ENCODE assay signal across 8 cellular contexts in genomic region chr11:124745835-124746620, GRCh38. TPM values are rescaled to one million over a fixed set of nuclear protein-coding genes. Genes with fewer than 3 reads are reported as not detected.
DNase-seq lines count a peak whose midpoint lies in the region; ATAC-seq and TF ChIP-seq lines count a peak whose summit lies in the region.

No MANE protein-coding gene starts in this region.

- H3K4me1 Mint-ChIP-seq in chondrocyte (ENCODE audit: low read depth), result peaks cover 14% of the 10 kb centered on the region

- H4K20me1 ChIP-seq in OCI-LY7 (ENCODE audit: insufficient read depth, low read length), result no peaks in the 10 kb centered on the region; the same call in 1 of the 2 replicates

- POLR2A ChIA-PET in OCI-LY7 (lab: Charles Lee), result interaction anchor here (0.6 to 2.7 kb wide), 9 partner anchors 18 to 822 kb away, joined by 3 to 9 read pairs (median 4); partner anchors contain the start of genes SIAE and SPA17

- intact Hi-C loops in OCI-LY7 (cut with micrococcal nuclease; ENCODE audit: unreplicated experiment) (loop anchor here (1.0 to 5.0 kb wide), 4 partner anchors 17 to 91 kb away; no protein-coding TSS in a partner anchor), mucosa of descending colon (cut with DNase I, micrococcal nuclease) (no loop called here)

- no peak overlapping the region for H3K27ac Mint-ChIP-seq in chondrocyte (ENCODE audit: unreplicated experiment)

- no peaks in the 10 kb centered on the region for H3K36me3 ChIP-seq in OCI-LY7 (ENCODE audit: insufficient read depth, low read length)
- no peaks in the 10 kb centered on the region for H3K36me3 ChIP-seq in mucosa of descending colon (ENCODE audit: low read depth)
- no peaks in the 10 kb centered on the region for H3K36me3 ChIP-seq in urinary bladder (ENCODE audit: insufficient read depth)

- peaks cover 42% of the 10 kb centered on the region for H3K27me3 Mint-ChIP-seq in chondrocyte (ENCODE audit: low read depth)

- peak overlapping the region; percentile 71 for H3K4me3 Mint-ChIP-seq in chondrocyte (ENCODE audit: unreplicated experiment)

- peaks cover 24% of the 10 kb centered on the region for H3K4me1 ChIP-seq in OCI-LY7 (ENCODE audit: insufficient read depth, low read length, poor library complexity, severe bottlenecking)
- H3K4me1 ChIP-seq in mucosa of descending colon (ENCODE audit: low read depth), result peaks cover 23% of the 10 kb centered on the region
- no peaks in the 10 kb centered on the region for H3K4me1 ChIP-seq in urinary bladder (ENCODE audit: insufficient read depth)

- no TSS peak for BruUV-seq in OCI-LY7 (replicated peaks; lab: Mats Ljungman, UMichigan)

- H3K79me2 ChIP-seq in OCI-LY7 (ENCODE audit: insufficient read depth, low read depth, low read length), result no peaks in the 10 kb centered on the region

- no peaks in the 10 kb centered on the region for H3K9me3 Mint-ChIP-seq in chondrocyte (ENCODE audit: low read depth)

- peak; percentile 64; the same call in 1 of the 2 replicates for TF ChIP-seq CTCF in OCI-LY7 (conservative IDR thresholded peaks at IDR 0.05; ENCODE audit: low read length)
- TF ChIP-seq CTCF in chondrocyte (IDR thresholded peaks at IDR 0.05), result peak; percentile 42
- TF ChIP-seq CTCF in mucosa of descending colon (IDR thresholded peaks at IDR 0.05), result peak; percentile 21

- WGBS in urinary bladder, result 10% methylated on average over 41 of the region's 41 CpGs

- DNase-seq in OCI-LY7 (ENCODE audit: low spot score) (peak; percentile 56), chondrocyte (ENCODE audit: low spot score) (no peak), mucosa of descending colon (peak; percentile 75 to 84 (median 81)), RKO (ENCODE audit: low spot score) (no peak), GOT3 (lab: John Stamatoyannopoulos, UW) (no peak)

- H3K9me3 ChIP-seq in OCI-LY7 (ENCODE audit: low read length), result no peaks in the 10 kb centered on the region
- no peaks in the 10 kb centered on the region for H3K9me3 ChIP-seq in mucosa of descending colon

- peak overlapping the region; percentile 74 for H3K4me2 ChIP-seq in OCI-LY7 (ENCODE audit: low read length)

- H3K4me3 ChIP-seq in OCI-LY7 (ENCODE audit: low read depth, low read length, poor library complexity, severe bottlenecking) (peak overlapping the region; percentile 70), mucosa of descending colon (peak overlapping the region; percentile 12), urinary bladder (ENCODE audit: low read depth, low read length) (peak overlapping the region; percentile 21)

- no peaks in the 10 kb centered on the region for H3K9me2 ChIP-seq in OCI-LY7 (ENCODE audit: insufficient read depth, low read length)

- peaks cover 1% of the 10 kb centered on the region for H3K36me3 Mint-ChIP-seq in chondrocyte (ENCODE audit: low read depth)

- H2AFZ ChIP-seq in OCI-LY7 (ENCODE audit: low read length), result peak overlapping the region; percentile 75

- peak overlapping the region; percentile 61 for H3K27ac ChIP-seq in OCI-LY7 (ENCODE audit: low read depth, low read length, poor library complexity, severe bottlenecking)
- H3K27ac ChIP-seq in urinary bladder (ENCODE audit: low read depth), result peak overlapping the region; percentile 26

- ATAC-seq in GM18499 (IDR thresholded peaks at IDR 0.05; ENCODE audit: insufficient read depth, unreplicated experiment) (peak; percentile 0), HG02642 (IDR thresholded peaks at IDR 0.05; ENCODE audit: poor library complexity, unreplicated experiment) (peak; percentile 7), mucosa of descending colon (peak; percentile 50)

- CTCF ChIA-PET in OCI-LY7 (lab: Charles Lee; ENCODE audit: unreplicated experiment), result interaction anchor here (0.6 to 1.3 kb wide), 6 partner anchors 17 to 210 kb away, joined by 3 to 5 read pairs (median 4); no protein-coding TSS in a partner anchor

RNA-seq across cellular contexts. Expression of gene VSIG2, which starts 6.0 kb away (rescaled TPM):
- total RNA-seq in OCI-LY7 (2014; rRNA removed; shearing (Covaris generic)), result not detected in 2 replicates
- total RNA-seq in OCI-LY7 (2022), result not detected in 2 replicates
- total RNA-seq in chondrocyte, result not detected in 3 replicates
- 100 to 1,000 TPM in 2 of 3 donors, 10 to 100 TPM in 1; 78.6 to 268 (median 126) TPM for total RNA-seq in mucosa of descending colon
- 27.5 TPM for total RNA-seq in urinary bladder
- polyA plus RNA-seq in urinary bladder, result 36.4 TPM

RNA-seq across cellular contexts. Expression of gene NRGN, which starts 6.3 kb away (rescaled TPM):
- total RNA-seq in OCI-LY7 (2014; rRNA removed; shearing (Covaris generic)), result 3.3 and 6.8 TPM in 2 replicates
- total RNA-seq in OCI-LY7 (2022) (15.3 and 16.9 TPM in 2 replicates), chondrocyte (1.6 to 2.4 TPM (median 1.8 TPM) in 3 replicates), mucosa of descending colon (1 to 10 TPM; 1.7 to 5.3 (median 2.0) TPM), urinary bladder (0.37 TPM)
- 5.1 TPM for polyA plus RNA-seq in urinary bladder

RNA-seq across cellular contexts. Expression of gene ESAM, which starts 16.1 kb away (rescaled TPM):
- total RNA-seq in OCI-LY7 (2014; rRNA removed; shearing (Covaris generic)), result 0.15 and 0.35 TPM in 2 replicates
- total RNA-seq in OCI-LY7 (2022) (0.49 and 0.83 TPM in 2 replicates), chondrocyte (1.7 to 2.6 TPM (median 2.0 TPM) in 3 replicates), mucosa of descending colon (10 to 100 TPM in 1 of 3 donors, 1 to 10 TPM in 2; 7.7 to 11.5 (median 8.4) TPM), urinary bladder (13.3 TPM)
- polyA plus RNA-seq in urinary bladder, result 66.2 TPM

RNA-seq across cellular contexts. Expression of gene MSANTD2, which starts 54.2 kb away (rescaled TPM):
- total RNA-seq in OCI-LY7 (2014; rRNA removed; shearing (Covaris generic)), result 17.7 and 22.1 TPM in 2 replicates
- total RNA-seq in OCI-LY7 (2022), result 21.9 and 23.4 TPM in 2 replicates
- total RNA-seq in chondrocyte, result 10.4 to 12.5 TPM (median 10.6 TPM) in 3 replicates
- 10 to 100 TPM in 1 of 3 donors, 1 to 10 TPM in 2; 7.2 to 13.6 (median 8.4) TPM for total RNA-seq in mucosa of descending colon
- total RNA-seq in urinary bladder, result 28.8 TPM
- 8.7 TPM for polyA plus RNA-seq in urinary bladder

Comparison
In these comparisons a context has a peak if more than half of its experiments do, and no peak if none do; other contexts are left out.
1. ATAC-seq: peak in every context shown above with its lines; median percentile 50 in mucosa of descending colon; 7 in HG02642; 0 in GM18499.
2. DNase-seq: peak in OCI-LY7 (single experiment) and mucosa of descending colon (3 of 3); none in chondrocyte (single experiment), RKO (single experiment) and GOT3 (single experiment).
3. H3K4me3 ChIP-seq: peak in every context shown above with its lines; median percentile 70 in OCI-LY7; 21 in urinary bladder; 12 in mucosa of descending colon.
4. RNA of gene VSIG2, which starts 6.0 kb away (total RNA-seq): 78.6 to 268 TPM in mucosa of descending colon and 27.5 TPM in urinary bladder (single experiment); not detected in OCI-LY7 and not detected in chondrocyte; every median in the first group is over 10 times any median in the second.
5. Peak in every context shown above with its lines, with median percentiles within 50 percentile points of each other: CTCF ChIP-seq.